In the genomic region with DNA sequence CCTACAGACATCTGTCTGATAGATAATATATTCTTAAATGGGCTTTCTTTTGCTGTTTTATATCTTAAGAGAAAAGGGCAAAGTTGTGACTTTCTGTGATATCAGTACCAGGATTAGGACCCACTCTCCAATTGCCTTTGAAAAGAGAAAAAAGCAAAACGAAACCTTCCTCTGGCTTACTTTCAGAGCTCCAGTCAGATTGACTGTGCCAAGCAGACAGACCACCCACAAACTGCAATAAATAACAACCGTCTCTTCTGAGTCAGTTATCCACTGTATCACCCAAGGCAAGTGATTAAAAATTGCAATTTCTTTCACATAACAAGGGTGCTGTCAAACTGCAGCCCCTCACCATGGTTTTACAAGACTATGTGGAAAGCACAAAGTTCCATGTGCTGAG, we compare ENCODE assay signal across 21 cellular contexts.
"Had no signal": no experiment of that assay in that cellular context is flagged by ENCODE, and none has a peak within 500 bp of the region (broad histone marks: within the 10 kb centered on the region; RNA-seq: fewer than 3 reads in every experiment).

No MANE protein-coding gene starts in this region.

- H3K4me3 ChIP-seq: body of pancreas, cardiac muscle cell, heart left ventricle, lower lobe of right lung, mucosa of descending colon, spleen, thoracic aorta, upper lobe of left lung had no signal

- DNase-seq: activated CD4-positive, alpha-beta memory T cell treated with anti-CD3 and anti-CD28 coated beads for 36 hours; activated CD4-positive, alpha-beta T cell treated with anti-CD3 and anti-CD28 coated beads for 48 hours; activated effector memory CD4-positive, alpha-beta T cell treated with anti-CD3 and anti-CD28 coated beads, Interleukin-2, amount 50 U/mL, for 16 hours; activated naive CD4-positive, alpha-beta T cell treated with anti-CD3 and anti-CD28 coated beads, Interleukin-2, amount 10 ng/mL, durations not matched to agents 7 days and 5 days; amygdala; body of pancreas; heart left ventricle; lower lobe of right lung; mesendoderm; mucosa of descending colon; naive B cell; posterior cingulate gyrus; spleen; stimulated activated CD4-positive, alpha-beta T cell treated with anti-CD3 and anti-CD28 coated beads, Interleukin-4, amount 100 ng/mL, for 1 hour; stimulated activated naive CD4-positive, alpha-beta T cell; T-helper 2 cell; upper lobe of left lung had no signal

- H3K27me3 Mint-ChIP-seq: activated CD4-positive, alpha-beta memory T cell treated with anti-CD3 and anti-CD28 coated beads for 36 hours; activated naive CD4-positive, alpha-beta T cell treated with anti-CD3 and anti-CD28 coated beads, Interleukin-2, amount 10 ng/mL, durations not matched to agents 7 days and 5 days had no signal

- ATAC-seq: body of pancreas, heart left ventricle, left lobe of liver, lower lobe of right lung, mucosa of descending colon had no signal

- H3K4me1 Mint-ChIP-seq: activated naive CD4-positive, alpha-beta T cell treated with anti-CD3 and anti-CD28 coated beads, Interleukin-2, amount 10 ng/mL, durations not matched to agents 7 days and 5 days; naive B cell had no signal

- H3K27ac ChIP-seq: body of pancreas, cardiac muscle cell, heart left ventricle, lower lobe of right lung, spleen, thoracic aorta, upper lobe of left lung had no signal

- H3K4me3 Mint-ChIP-seq: activated CD4-positive, alpha-beta memory T cell treated with anti-CD3 and anti-CD28 coated beads for 36 hours; activated naive CD4-positive, alpha-beta T cell treated with anti-CD3 and anti-CD28 coated beads, Interleukin-2, amount 10 ng/mL, durations not matched to agents 7 days and 5 days; naive B cell; neural crest cell had no signal

- H3K36me3 Mint-ChIP-seq: activated CD4-positive, alpha-beta memory T cell treated with anti-CD3 and anti-CD28 coated beads for 36 hours; activated naive CD4-positive, alpha-beta T cell treated with anti-CD3 and anti-CD28 coated beads, Interleukin-2, amount 10 ng/mL, durations not matched to agents 7 days and 5 days; naive B cell had no signal

- H3K27me3 ChIP-seq: body of pancreas, cardiac muscle cell, heart left ventricle, spleen, upper lobe of left lung had no signal

- H3K36me3 ChIP-seq: cardiac muscle cell, heart left ventricle, lower lobe of right lung, spleen, thoracic aorta, upper lobe of left lung had no signal

- H3K4me1 ChIP-seq: body of pancreas, heart left ventricle, lower lobe of right lung, spleen, upper lobe of left lung had no signal

- H3K9me3 ChIP-seq: body of pancreas, heart left ventricle, lower lobe of right lung, mucosa of descending colon, thoracic aorta, upper lobe of left lung had no signal

- H3K9me3 Mint-ChIP-seq: activated CD4-positive, alpha-beta memory T cell treated with anti-CD3 and anti-CD28 coated beads for 36 hours; neural crest cell had no signal

- H3K27ac Mint-ChIP-seq: activated CD4-positive, alpha-beta memory T cell treated with anti-CD3 and anti-CD28 coated beads for 36 hours; activated naive CD4-positive, alpha-beta T cell treated with anti-CD3 and anti-CD28 coated beads, Interleukin-2, amount 10 ng/mL, durations not matched to agents 7 days and 5 days had no signal
